ENCODE assay signal across 23 cellular contexts in the genomic region with DNA sequence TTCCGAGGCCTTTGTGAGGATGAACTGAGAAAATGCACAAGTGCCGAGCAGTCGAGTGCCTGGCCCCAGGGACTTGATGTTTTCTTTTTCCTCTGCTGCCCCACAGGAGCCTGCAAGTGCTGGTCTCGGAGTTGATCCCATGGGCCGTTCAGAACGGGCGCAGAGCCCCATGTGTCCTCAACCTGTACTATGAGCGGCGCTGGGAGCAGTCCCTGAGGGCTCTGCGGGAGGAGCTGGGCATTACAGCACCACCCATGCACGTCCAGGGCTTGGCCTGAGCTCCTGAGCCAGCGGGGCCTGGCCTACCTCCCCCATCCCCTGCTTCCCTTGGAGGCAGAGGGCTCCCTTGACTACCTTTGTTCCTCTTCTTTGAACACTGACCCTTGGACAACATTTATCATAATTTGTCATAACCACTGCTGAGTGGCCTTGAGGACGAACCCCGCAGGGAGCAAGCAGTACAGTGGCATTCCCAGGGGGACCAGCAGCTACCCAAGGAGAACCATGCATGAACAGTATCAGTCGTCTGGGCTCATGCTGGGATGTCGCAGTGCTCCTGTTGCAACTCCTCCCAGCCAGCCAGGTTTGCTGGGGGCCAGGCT.
"Had no signal": no experiment of that assay in that cellular context is flagged by ENCODE, and none has a peak within 500 bp of the region (broad histone marks: within the 10 kb centered on the region; RNA-seq: fewer than 3 reads in every experiment).

No MANE protein-coding gene starts in this region.

- H3K4me3 ChIP-seq: breast epithelium, dorsolateral prefrontal cortex, esophagus muscularis mucosa, lower lobe of right lung, tibial artery had no signal

- H3K9me3 ChIP-seq: breast epithelium, esophagus muscularis mucosa, lower lobe of right lung, tibial artery had no signal

- DNase-seq: activated CD4-positive, alpha-beta T cell treated with anti-CD3 and anti-CD28 coated beads for 36 hours; activated CD4-positive, alpha-beta T cell treated with anti-CD3 and anti-CD28 coated beads, Interleukin-2, amount 50 U/mL, for 4 hours; activated CD8-positive, alpha-beta memory T cell treated with anti-CD3 and anti-CD28 coated beads for 24 hours; activated CD8-positive, alpha-beta memory T cell treated with anti-CD3 and anti-CD28 coated beads, Interleukin-2, amount 50 U/mL, for 4 hours; activated effector memory CD4-positive, alpha-beta T cell treated with Interleukin-2 at 50 U/mL for 16 hours; activated naive CD4-positive, alpha-beta T cell treated with anti-CD3 and anti-CD28 coated beads for 36 hours; activated naive CD8-positive, alpha-beta T cell treated with anti-CD3 and anti-CD28 coated beads, Interleukin-2, amount 10 ng/mL, durations not matched to agents 7 days and 5 days; activated T-cell treated with anti-CD3 and anti-CD28 coated beads, Interleukin-2, amount 50 U/mL, for 72 hours; amniotic stem cell; dorsolateral prefrontal cortex; effector memory CD8-positive, alpha-beta T cell; head of caudate nucleus; islet precursor cell; left cardiac atrium; lower lobe of right lung; naive B cell; stimulated activated CD4-positive, alpha-beta T cell treated with anti-CD3 and anti-CD28 coated beads, Interleukin-4, amount 100 ng/mL, for 24 hours; substantia nigra; T-helper 1 cell; T-helper 9 cell; tibial artery had no signal

- H3K4me1 ChIP-seq: breast epithelium, esophagus muscularis mucosa, lower lobe of right lung, tibial artery had no signal

- H3K27me3 ChIP-seq: breast epithelium, dorsolateral prefrontal cortex, esophagus muscularis mucosa, tibial artery had no signal

- H3K27ac ChIP-seq: breast epithelium, dorsolateral prefrontal cortex, esophagus muscularis mucosa, lower lobe of right lung, tibial artery had no signal

- H3K36me3 ChIP-seq: breast epithelium had no signal
